17 cellular contexts compared by ENCODE assay signal in the genomic region with DNA sequence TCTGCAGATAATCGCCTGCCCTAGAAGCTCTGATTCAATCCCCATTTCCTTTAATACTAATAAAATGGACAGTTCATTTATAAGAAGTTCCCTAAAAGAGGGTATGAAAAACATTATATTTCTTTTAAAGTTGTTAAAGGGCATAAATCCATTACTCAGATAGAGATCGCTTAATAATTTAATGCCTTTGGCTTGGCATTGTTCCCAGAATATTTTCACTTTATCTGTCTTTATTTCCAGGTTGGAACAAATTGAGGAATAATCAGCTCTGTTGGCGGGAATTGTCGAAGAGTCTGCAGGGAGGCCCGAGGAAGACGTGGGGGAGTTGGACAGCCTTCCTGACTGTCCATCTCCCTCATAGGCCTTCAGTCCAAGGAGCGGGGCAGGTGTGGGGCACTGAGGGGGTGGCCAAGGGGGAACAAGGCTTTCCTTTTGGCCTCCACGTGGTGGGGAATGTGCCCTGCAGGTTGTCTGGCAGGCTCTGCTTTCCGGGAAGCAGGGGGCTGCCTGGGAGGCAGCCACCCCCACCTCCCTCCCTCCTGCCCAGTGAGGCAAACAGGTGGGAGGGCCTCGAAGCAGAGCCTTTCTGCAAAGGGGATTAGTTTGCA.
DNase-seq lines count a peak whose midpoint lies in the region; ATAC-seq, FAIRE-seq and TF ChIP-seq lines count a peak whose summit lies in the region.
"Had no signal": no experiment of that assay in that cellular context is flagged by ENCODE, and none has a peak within 500 bp of the region (broad histone marks: within the 10 kb centered on the region; RNA-seq: fewer than 3 reads in every experiment).

No MANE protein-coding gene starts in this region.

- no peak overlapping the region for H2BK5ac ChIP-seq in H1 (ENCODE audit: low read depth, low read length)

- intact Hi-C loops in sciatic nerve (cut with DNase I), result no loop called here

- H3K4me3 Mint-ChIP-seq in activated CD4-positive, alpha-beta T cell treated with anti-CD3 and anti-CD28 coated beads, Interleukin-2, amount 10 ng/mL, durations not matched to agents 7 days and 5 days, result no peak overlapping the region

- no peak overlapping the region for H2BK120ac ChIP-seq in H1 (replicated peaks; ENCODE audit: low read depth, low read length)

- H4K5ac ChIP-seq in H1 (ENCODE audit: insufficient read length, low read depth, low read length), result no peak overlapping the region

- no peaks in the 10 kb centered on the region for H3K79me2 ChIP-seq in H1 (ENCODE audit: control insufficient read depth in 1 of 2, insufficient read depth in 2 of 2, low read length in 2 of 2)
- H3K79me2 ChIP-seq: hepatocyte had no signal

- no peak overlapping the region for H2BK15ac ChIP-seq in H1 (ENCODE audit: low read length)

- no peak overlapping the region for H3K14ac ChIP-seq in H1 (ENCODE audit: insufficient read length)

- no peaks in the 10 kb centered on the region for H3K23me2 ChIP-seq in H1 (ENCODE audit: low read depth, low read length)

- POLR2A ChIA-PET in activated CD4-positive, alpha-beta T cell treated with anti-CD3 and anti-CD28 coated beads, Interleukin-2, amount 10 ng/mL, durations not matched to agents 7 days and 5 days (lab: Charles Lee), result no interaction called here
- POLR2A ChIA-PET in H1 (lab: Charles Lee; ENCODE audit: partially characterized antibody), result no interaction called here

- no peak for TF ChIP-seq EP300 in H1 (IDR thresholded peaks at IDR 0.05; ENCODE audit: borderline replicate concordance in 1 of 2, low read depth in 2 of 2, low read length in 2 of 2)

- H3K9me3 ChIP-seq in H1 (ENCODE audit: insufficient read depth in 2 of 2, low read depth in 1 of 2, low read length in 1 of 2), result no peaks in the 10 kb centered on the region
- H3K9me3 ChIP-seq: esophagus squamous epithelium, SJCRH30, testis had no signal

- H3K56ac ChIP-seq in H1 (replicated peaks; ENCODE audit: insufficient read length, low read depth, low read length), result no peak overlapping the region

- no peak for TF ChIP-seq POLR2A in H1 (IDR thresholded peaks at IDR 0.05; ENCODE audit: control extremely low read depth in 1 of 2, low read depth in 2 of 2, low read length in 2 of 2)

- H3K27me3 Mint-ChIP-seq in activated CD4-positive, alpha-beta T cell treated with anti-CD3 and anti-CD28 coated beads, Interleukin-2, amount 10 ng/mL, durations not matched to agents 7 days and 5 days, result peaks cover 16% of the 10 kb centered on the region

- no peak overlapping the region for H3K23ac ChIP-seq in H1 (ENCODE audit: insufficient read length)

- no peak overlapping the region for H2AFZ ChIP-seq in H1 (ENCODE audit: low read length)
- H2AFZ ChIP-seq: hepatocyte had no signal

- ATAC-seq in sciatic nerve, result peak; percentile 36
- ATAC-seq: naive thymus-derived CD4-positive, alpha-beta T cell had no signal

- TF ChIP-seq CTCF in H1 (IDR thresholded peaks at IDR 0.05; ENCODE audit: control extremely low read depth in 1 of 3, insufficient read depth in 1 of 3, low read depth in 1 of 3, low read length in 3 of 3), result peak in 2 of 3 experiments; percentile 18 to 30; a peak in 2 of 4 replicates

- H3K9ac ChIP-seq in H1 (replicated peaks in 1 of 4; ENCODE audit: extremely low read depth in 1 of 4, low read depth in 3 of 4, low read length in 3 of 4), result no peak overlapping the region

- H3K79me1 ChIP-seq in H1 (ENCODE audit: low read depth, low read length), result no peaks in the 10 kb centered on the region

- peak; percentile 28 to 32; a peak in 3 of 4 replicates for TF ChIP-seq RAD21 in H1 (IDR thresholded peaks at IDR 0.05 in 1 of 2, conservative IDR thresholded peaks at IDR 0.05 in 1 of 2; ENCODE audit: low read depth in 2 of 2, low read length in 2 of 2)

- no peak overlapping the region for H3K4me3 ChIP-seq in H1 (ENCODE audit: extremely low read depth in 1 of 4, insufficient read depth in 2 of 4, low read depth in 3 of 4, low read length in 4 of 4)
- H3K4me3 ChIP-seq: esophagus squamous epithelium, hepatocyte, SJCRH30, testis had no signal

- no peak overlapping the region for H2AK5ac ChIP-seq in H1 (ENCODE audit: low read depth, low read length)

- no peak overlapping the region for H4K8ac ChIP-seq in H1 (ENCODE audit: extremely low read depth, insufficient read depth, low read length)

- no peak overlapping the region for H4K91ac ChIP-seq in H1 (replicated peaks; ENCODE audit: insufficient read length, low read length)

- peak overlapping the region; percentile 85 for H3K27ac Mint-ChIP-seq in activated CD4-positive, alpha-beta T cell treated with anti-CD3 and anti-CD28 coated beads, Interleukin-2, amount 10 ng/mL, durations not matched to agents 7 days and 5 days

- no peaks in the 10 kb centered on the region for H3K36me3 ChIP-seq in H1 (ENCODE audit: control insufficient read depth in 2 of 4, insufficient read depth in 4 of 4, low read length in 3 of 4)
- H3K36me3 ChIP-seq: esophagus squamous epithelium, SJCRH30 had no signal

- no peak overlapping the region for H3K4ac ChIP-seq in H1 (replicated peaks; ENCODE audit: insufficient read length, low read depth, low read length)

- 71% methylated on average over 9 of the region's 10 CpGs; no CpG with 5 or more reads in 1 of the 2 experiments for WGBS in H1 (ENCODE audit: extremely low coverage in 1 of 2, insufficient coverage in 1 of 2, insufficient read length in 1 of 2, insufficient replicate concordance in 2 of 2, low coverage in 1 of 2, low lambda C conversion rate in 2 of 2, missing lambda C conversion rate in 1 of 2), 2 experiments

- peaks cover 46% of the 10 kb centered on the region for H3K4me1 Mint-ChIP-seq in activated CD4-positive, alpha-beta T cell treated with anti-CD3 and anti-CD28 coated beads, Interleukin-2, amount 10 ng/mL, durations not matched to agents 7 days and 5 days

- DNase-seq in activated CD4-positive, alpha-beta T cell treated with anti-CD3 and anti-CD28 coated beads, Interleukin-2, amount 10 ng/mL, durations not matched to agents 7 days and 5 days, result no peak
- no peak for DNase-seq in activated CD4-positive, alpha-beta T cell treated with anti-CD3 and anti-CD28 coated beads, Interleukin-2, amount 50 U/mL, for 1 hour
- DNase-seq in NCI-H1105 (lab: John Stamatoyannopoulos, UW) (peak; percentile 76), H1 (ENCODE audit: low read depth in 1 of 2, low spot score in 2 of 2) (no peak), sciatic nerve (ENCODE audit: low spot score) (no peak), foreskin melanocyte (no peak), iPS-NIHi7 (ENCODE audit: extremely low spot score) (no peak), T-helper 9 cell (no peak)
- DNase-seq: activated effector memory CD4-positive, alpha-beta T cell treated with anti-CD3 and anti-CD28 coated beads, Interleukin-2, amount 50 U/mL, for 16 hours; esophagus squamous epithelium; Kasumi-1; naive thymus-derived CD4-positive, alpha-beta T cell; NCI-H2029; SJCRH30; stimulated activated CD4-positive, alpha-beta T cell treated with anti-CD3 and anti-CD28 coated beads, Interleukin-2, amount 100 ng/mL, for 24 hours; testis had no signal

- H3K27ac ChIP-seq in H1 (ENCODE audit: low read depth, low read length), result no peak overlapping the region
- H3K27ac ChIP-seq: hepatocyte, SJCRH30 had no signal

- H3K27me3 ChIP-seq in H1 (replicated peaks in 1 of 4; ENCODE audit: control insufficient read depth in 3 of 4, extremely low read depth in 1 of 4, insufficient read depth in 3 of 4, low read length in 3 of 4), result no peaks in the 10 kb centered on the region
- H3K27me3 ChIP-seq: esophagus squamous epithelium, hepatocyte, SJCRH30, testis had no signal

- no peaks in the 10 kb centered on the region for H3K9me3 Mint-ChIP-seq in activated CD4-positive, alpha-beta T cell treated with anti-CD3 and anti-CD28 coated beads, Interleukin-2, amount 10 ng/mL, durations not matched to agents 7 days and 5 days

- no peak overlapping the region for H2BK20ac ChIP-seq in H1 (ENCODE audit: low read length)

- H4K20me1 ChIP-seq in H1 (replicated peaks in 1 of 2; ENCODE audit: control insufficient read depth in 1 of 2, insufficient read depth in 2 of 2, low read length in 2 of 2), result no peaks in the 10 kb centered on the region

- H3K36me3 Mint-ChIP-seq in activated CD4-positive, alpha-beta T cell treated with anti-CD3 and anti-CD28 coated beads, Interleukin-2, amount 10 ng/mL, durations not matched to agents 7 days and 5 days (ENCODE audit: low read depth), result no peaks in the 10 kb centered on the region
- H3K36me3 Mint-ChIP-seq: naive thymus-derived CD4-positive, alpha-beta T cell had no signal

- H3K4me1 ChIP-seq in H1 (replicated peaks in 1 of 4; ENCODE audit: control insufficient read depth in 3 of 4, insufficient read depth in 4 of 4, low read length in 3 of 4), result peaks cover 0 to 1% (median 0%) of the 10 kb centered on the region in 4 experiments; a peak in 1 of 7 replicates
- H3K4me1 ChIP-seq: SJCRH30 had no signal

- CTCF ChIA-PET in activated CD4-positive, alpha-beta T cell treated with anti-CD3 and anti-CD28 coated beads, Interleukin-2, amount 10 ng/mL, durations not matched to agents 7 days and 5 days (lab: Charles Lee), result interaction anchor here (2.0 kb wide), 1 partner anchor 10 kb away, joined by 6 read pairs; no protein-coding TSS in a partner anchor
- CTCF ChIA-PET in H1 (lab: Charles Lee; ENCODE audit: partially characterized antibody), result interaction anchor here (0.6 to 5.1 kb wide), 49 partner anchors 10 to 290 kb away, joined by 3 to 160 read pairs (median 6); no protein-coding TSS in a partner anchor

- no peak for FAIRE-seq in H1 (lab: Jason Lieb, UNC)

- H3K4me2 ChIP-seq in H1 (ENCODE audit: insufficient read depth in 1 of 2, low read depth in 2 of 2, low read length in 2 of 2), result no peak overlapping the region
- H3K4me2 ChIP-seq: hepatocyte had no signal

- H3K18ac ChIP-seq in H1 (ENCODE audit: extremely low read depth, low read length), result no peak overlapping the region

- no peak overlapping the region for H2BK12ac ChIP-seq in H1 (ENCODE audit: low read depth, low read length)

TF ChIP-seq in H1, 55 proteins besides CTCF, POLR2A, EP300 and RAD21:
- no peak for TF ChIP-seq JUND (IDR thresholded peaks at IDR 0.05; ENCODE audit: low read length)
- TF ChIP-seq, protein P1, sequence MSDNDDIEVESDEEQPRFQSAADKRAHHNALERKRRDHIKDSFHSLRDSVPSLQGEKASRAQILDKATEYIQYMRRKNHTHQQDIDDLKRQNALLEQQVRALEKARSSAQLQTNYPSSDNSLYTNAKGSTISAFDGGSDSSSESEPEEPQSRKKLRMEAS (IDR thresholded peaks at IDR 0.05), result 0 out of 2 replicates have a peak, but pooled peaks have one; percentile 13
